Comparison of ENCODE assay signal across 8 cellular contexts in genomic region chr20:266604-267562, GRCh38. TPM values are rescaled to one million over a fixed set of nuclear protein-coding genes. Genes with fewer than 3 reads are reported as not detected.
DNase-seq lines count a peak whose midpoint lies in the region; ATAC-seq lines count a peak whose summit lies in the region.

No MANE protein-coding gene starts in this region.

- no peak overlapping the region for H3K14ac ChIP-seq in mesenchymal stem cell (ENCODE audit: low read length in 2 of 2)

- H3K4me1 ChIP-seq in mesenchymal stem cell (ENCODE audit: control insufficient read depth, insufficient read depth, low read depth, low read length), result peaks cover 10% of the 10 kb centered on the region

- peaks cover 12% of the 10 kb centered on the region for H3K27me3 Mint-ChIP-seq in activated CD4-positive, alpha-beta memory T cell treated with anti-CD3 and anti-CD28 coated beads, Interleukin-2, amount 10 ng/mL, durations not matched to agents 7 days and 5 days

- peak overlapping the region in 1 of 2 experiments; percentile 19 for H3K4ac ChIP-seq in mesenchymal stem cell (ENCODE audit: low read depth in 1 of 2, low read length in 2 of 2)

- H3K4me2 ChIP-seq in mesenchymal stem cell (ENCODE audit: low read length, poor library complexity, severe bottlenecking), result peak overlapping the region; percentile 74

- ATAC-seq in GM19372 (IDR thresholded peaks at IDR 0.05; ENCODE audit: low read depth, unreplicated experiment) (peak; percentile 73), HG03565 (IDR thresholded peaks at IDR 0.05; ENCODE audit: unreplicated experiment) (peak; percentile 56)

- peak overlapping the region; percentile 97 for H4K8ac ChIP-seq in mesenchymal stem cell (ENCODE audit: low read length)

- H3K23ac ChIP-seq in mesenchymal stem cell (ENCODE audit: low read length in 2 of 2), result no peak overlapping the region

- peak overlapping the region; percentile 78 for H2BK15ac ChIP-seq in mesenchymal stem cell (ENCODE audit: low read depth, poor library complexity, severe bottlenecking)

- peaks cover 0 to 4% of the 10 kb centered on the region in 2 experiments for H3K36me3 ChIP-seq in mesenchymal stem cell (ENCODE audit: control insufficient read depth in 1 of 2, insufficient read depth in 2 of 2, low read depth in 1 of 2, low read length in 2 of 2)

- CTCF ChIA-PET in activated CD4-positive, alpha-beta memory T cell treated with anti-CD3 and anti-CD28 coated beads, Interleukin-2, amount 10 ng/mL, durations not matched to agents 7 days and 5 days (lab: Charles Lee), result interaction anchor here (0.6 to 2.3 kb wide), 21 partner anchors 9 to 185 kb away, joined by 3 to 12 read pairs (median 4); partner anchors contain the start of genes DEFB132 and ZCCHC3

- no peak overlapping the region for H4K91ac ChIP-seq in mesenchymal stem cell (ENCODE audit: low read length)

- no peak overlapping the region for H3K27ac Mint-ChIP-seq in activated CD4-positive, alpha-beta memory T cell treated with anti-CD3 and anti-CD28 coated beads, Interleukin-2, amount 10 ng/mL, durations not matched to agents 7 days and 5 days

- peaks cover 8 to 36% of the 10 kb centered on the region in 2 experiments for H3K27me3 ChIP-seq in mesenchymal stem cell (ENCODE audit: control insufficient read depth in 1 of 2, insufficient read depth in 1 of 2, low read length in 2 of 2)

- H2BK5ac ChIP-seq in mesenchymal stem cell (ENCODE audit: low read depth, low read length, poor library complexity, severe bottlenecking), result no peak overlapping the region

- H2AK5ac ChIP-seq in mesenchymal stem cell (ENCODE audit: low read length, severe bottlenecking), result no peak overlapping the region

- DNase-seq in CD1c-positive myeloid dendritic cell (ENCODE audit: extremely low spot score) (peak; percentile 90), NCI-H748 (lab: John Stamatoyannopoulos, UW; ENCODE audit: unreplicated experiment) (peak; percentile 96), mesenchymal stem cell (peak; percentile 66)
- DNase-seq in activated CD4-positive, alpha-beta memory T cell treated with anti-CD3 and anti-CD28 coated beads, Interleukin-2, amount 10 ng/mL, durations not matched to agents 7 days and 5 days, result peak; percentile 89
- peak; percentile 84 for DNase-seq in effector CD4-positive, alpha-beta T cell
- peak; percentile 83 for DNase-seq in stimulated activated CD8-positive, alpha-beta memory T cell treated with anti-CD3 and anti-CD28 coated beads, Interleukin-12 subunit alpha, Interleukin-12 subunit beta, amount 100 ng/mL, for 1 hour (ENCODE audit: low read depth)

- 15% methylated on average over 39 of the region's 43 CpGs for WGBS in mesenchymal stem cell

- H3K18ac ChIP-seq in mesenchymal stem cell (ENCODE audit: low read depth in 1 of 2, low read length in 2 of 2), result peak overlapping the region; percentile 62 to 70

- H3K4me3 Mint-ChIP-seq in activated CD4-positive, alpha-beta memory T cell treated with anti-CD3 and anti-CD28 coated beads, Interleukin-2, amount 10 ng/mL, durations not matched to agents 7 days and 5 days, result peak overlapping the region; percentile 65

- no peaks in the 10 kb centered on the region for H3K79me1 ChIP-seq in mesenchymal stem cell (replicated peaks; ENCODE audit: low read length, poor library complexity, severe bottlenecking)

- no peaks in the 10 kb centered on the region for H3K9me3 Mint-ChIP-seq in activated CD4-positive, alpha-beta memory T cell treated with anti-CD3 and anti-CD28 coated beads, Interleukin-2, amount 10 ng/mL, durations not matched to agents 7 days and 5 days

- no peak overlapping the region for H3K27ac ChIP-seq in mesenchymal stem cell (ENCODE audit: low read length, poor library complexity, severe bottlenecking)

- peak overlapping the region; percentile 73 for H3K9ac ChIP-seq in mesenchymal stem cell (ENCODE audit: low read length)

- no peaks in the 10 kb centered on the region for H3K9me3 ChIP-seq in mesenchymal stem cell (ENCODE audit: control insufficient read depth, low read length)

- no peaks in the 10 kb centered on the region for H3K36me3 Mint-ChIP-seq in activated CD4-positive, alpha-beta memory T cell treated with anti-CD3 and anti-CD28 coated beads, Interleukin-2, amount 10 ng/mL, durations not matched to agents 7 days and 5 days (ENCODE audit: low read depth)

- peaks cover 9% of the 10 kb centered on the region for H3K4me1 Mint-ChIP-seq in activated CD4-positive, alpha-beta memory T cell treated with anti-CD3 and anti-CD28 coated beads, Interleukin-2, amount 10 ng/mL, durations not matched to agents 7 days and 5 days

- H3K4me3 ChIP-seq in mesenchymal stem cell (ENCODE audit: insufficient read depth in 1 of 2, low read depth in 1 of 2, low read length in 2 of 2), result peak overlapping the region; percentile 34 to 79

- H2AFZ ChIP-seq in mesenchymal stem cell (ENCODE audit: low read depth, low read length), result peak overlapping the region; percentile 87

- POLR2A ChIA-PET in activated CD4-positive, alpha-beta memory T cell treated with anti-CD3 and anti-CD28 coated beads, Interleukin-2, amount 10 ng/mL, durations not matched to agents 7 days and 5 days (lab: Charles Lee), result interaction anchor here (0.7 to 1.2 kb wide), 2 partner anchors 12 to 31 kb away, joined by 3 read pairs; no protein-coding TSS in a partner anchor

- no peak overlapping the region for H2BK12ac ChIP-seq in mesenchymal stem cell (ENCODE audit: low read length in 2 of 2)

- H2BK120ac ChIP-seq in mesenchymal stem cell (ENCODE audit: low read depth, low read length), result no peak overlapping the region

RNA-seq across cellular contexts. Expression of gene DEFB132, which starts 9.4 kb away (rescaled TPM):
- not detected for total RNA-seq in activated CD4-positive, alpha-beta memory T cell treated with anti-CD3 and anti-CD28 coated beads, Interleukin-2, amount 10 ng/mL, durations not matched to agents 7 days and 5 days
- polyA plus RNA-seq in mesenchymal stem cell (2013, experiment 1 of 2), result not detected
- not detected for polyA plus RNA-seq in mesenchymal stem cell (2013, experiment 2 of 2)

RNA-seq across cellular contexts. Expression of gene C20orf96, which starts 23.7 kb away (rescaled TPM):
- 1 to 10 TPM; 5.9 to 6.0 TPM for total RNA-seq in activated CD4-positive, alpha-beta memory T cell treated with anti-CD3 and anti-CD28 coated beads, Interleukin-2, amount 10 ng/mL, durations not matched to agents 7 days and 5 days
- 15.2 TPM for polyA plus RNA-seq in mesenchymal stem cell (2013, experiment 1 of 2)
- polyA plus RNA-seq in mesenchymal stem cell (2013, experiment 2 of 2), result 14.8 TPM

RNA-seq across cellular contexts. Expression of gene ZCCHC3, which starts 30.5 kb away (rescaled TPM):
- total RNA-seq in activated CD4-positive, alpha-beta memory T cell treated with anti-CD3 and anti-CD28 coated beads, Interleukin-2, amount 10 ng/mL, durations not matched to agents 7 days and 5 days, result 10 to 100 TPM; 23.5 to 23.9 TPM
- polyA plus RNA-seq in mesenchymal stem cell (2013, experiment 1 of 2), result 21.9 TPM
- 21.3 TPM for polyA plus RNA-seq in mesenchymal stem cell (2013, experiment 2 of 2)

RNA-seq across cellular contexts. Expression of gene DEFB129, which starts 39.8 kb away (rescaled TPM):
- not detected for total RNA-seq in activated CD4-positive, alpha-beta memory T cell treated with anti-CD3 and anti-CD28 coated beads, Interleukin-2, amount 10 ng/mL, durations not matched to agents 7 days and 5 days
- polyA plus RNA-seq in mesenchymal stem cell (2013, experiment 1 of 2), result not detected
- not detected for polyA plus RNA-seq in mesenchymal stem cell (2013, experiment 2 of 2)

RNA-seq across cellular contexts. Expression of gene SOX12, which starts 58.5 kb away (rescaled TPM):
- 1 to 10 TPM; 2.9 to 3.2 TPM for total RNA-seq in activated CD4-positive, alpha-beta memory T cell treated with anti-CD3 and anti-CD28 coated beads, Interleukin-2, amount 10 ng/mL, durations not matched to agents 7 days and 5 days
- polyA plus RNA-seq in mesenchymal stem cell (2013, experiment 1 of 2), result 30.8 TPM
- polyA plus RNA-seq in mesenchymal stem cell (2013, experiment 2 of 2), result 29.9 TPM
